Comparison of ENCODE assay signal across 13 cellular contexts in genomic region chr2:238102865-238103264, GRCh38. TPM values are rescaled to one million over a fixed set of nuclear protein-coding genes. Genes with fewer than 3 reads are reported as not detected.
A peak's percentile ranks its signal among the peaks of the same experiment; 100 is the strongest.
DNase-seq lines count a peak whose midpoint lies in the region; ATAC-seq and TF ChIP-seq lines count a peak whose summit lies in the region.
"Had no signal": no experiment of that assay in that cellular context is flagged by ENCODE, and none has a peak within 500 bp of the region (broad histone marks: within the 10 kb centered on the region; RNA-seq: fewer than 3 reads in every experiment).

No MANE protein-coding gene starts in this region.

- no peaks in the 10 kb centered on the region for H3K4me1 ChIP-seq in RWPE2 (ENCODE audit: insufficient read depth, poor library complexity, severe bottlenecking)
- H3K4me1 ChIP-seq in stomach = peaks cover 0 to 36% (median 13%) of the 10 kb centered on the region in 4 donors

- no peak for TF ChIP-seq CTCF in RWPE2 (IDR thresholded peaks at IDR 0.05; ENCODE audit: poor library complexity, severe bottlenecking)
- no peak for TF ChIP-seq CTCF in stomach (IDR thresholded peaks at IDR 0.05)

- CTCF ChIA-PET in activated naive CD4-positive, alpha-beta T cell treated with anti-CD3 and anti-CD28 coated beads, Interleukin-2, amount 10 ng/mL, durations not matched to agents 7 days and 5 days (lab: Charles Lee) = no interaction called here

- no peak overlapping the region for H3K4me3 Mint-ChIP-seq in activated naive CD4-positive, alpha-beta T cell treated with anti-CD3 and anti-CD28 coated beads, Interleukin-2, amount 10 ng/mL, durations not matched to agents 7 days and 5 days
- H3K4me3 Mint-ChIP-seq in activated CD4-positive, alpha-beta T cell treated with anti-CD3 and anti-CD28 coated beads, Interleukin-2, amount 10 ng/mL, durations not matched to agents 24 days and 14 days = no peak overlapping the region
- H3K4me3 Mint-ChIP-seq: CD8-positive, alpha-beta memory T cell had no signal

- no peaks in the 10 kb centered on the region for H3K9me3 Mint-ChIP-seq in activated naive CD4-positive, alpha-beta T cell treated with anti-CD3 and anti-CD28 coated beads, Interleukin-2, amount 10 ng/mL, durations not matched to agents 7 days and 5 days
- no peaks in the 10 kb centered on the region for H3K9me3 Mint-ChIP-seq in activated CD4-positive, alpha-beta T cell treated with anti-CD3 and anti-CD28 coated beads, Interleukin-2, amount 10 ng/mL, durations not matched to agents 24 days and 14 days
- H3K9me3 Mint-ChIP-seq: CD8-positive, alpha-beta memory T cell had no signal

- TF ChIP-seq POLR2A in stomach (IDR thresholded peaks at IDR 0.05) = no peak

- H3K36me3 ChIP-seq in RWPE2 (ENCODE audit: low read depth) = no peaks in the 10 kb centered on the region
- no peaks in the 10 kb centered on the region for H3K36me3 ChIP-seq in stomach

- no peaks in the 10 kb centered on the region for H3K36me3 Mint-ChIP-seq in activated naive CD4-positive, alpha-beta T cell treated with anti-CD3 and anti-CD28 coated beads, Interleukin-2, amount 10 ng/mL, durations not matched to agents 7 days and 5 days
- H3K36me3 Mint-ChIP-seq in activated CD4-positive, alpha-beta T cell treated with anti-CD3 and anti-CD28 coated beads, Interleukin-2, amount 10 ng/mL, durations not matched to agents 24 days and 14 days (ENCODE audit: low read depth) = peaks cover 5% of the 10 kb centered on the region
- H3K36me3 Mint-ChIP-seq: CD8-positive, alpha-beta memory T cell had no signal

- H3K4me3 ChIP-seq in RWPE2 (ENCODE audit: severe bottlenecking) (no peak overlapping the region), stomach (no peak overlapping the region)
- H3K4me3 ChIP-seq: GM23248, K562 had no signal

- DNase-seq in activated naive CD4-positive, alpha-beta T cell treated with anti-CD3 and anti-CD28 coated beads, Interleukin-2, amount 10 ng/mL, durations not matched to agents 7 days and 5 days = peak; percentile 14
- DNase-seq in activated naive CD4-positive, alpha-beta T cell treated with anti-CD3 and anti-CD28 coated beads, Interleukin-2, amount 50 U/mL, for 16 hours = no peak
- DNase-seq in RWPE2 (ENCODE audit: low spot score) = peak; percentile 29
- DNase-seq in left lobe of liver (ENCODE audit: low spot score) = peak; percentile 33
- DNase-seq in stomach = peak; percentile 10
- DNase-seq in activated CD4-positive, alpha-beta T cell treated with anti-CD3 and anti-CD28 coated beads, Interleukin-2, amount 10 ng/mL, durations not matched to agents 24 days and 14 days = no peak
- DNase-seq: ACHN; CD8-positive, alpha-beta memory T cell; GM23248; NCI-H1436; NCI-H2081 treated with DMSO at 0.1 percent for 48 hours had no signal

- no peaks in the 10 kb centered on the region for H3K9me3 ChIP-seq in RWPE2 (ENCODE audit: severe bottlenecking)
- no peaks in the 10 kb centered on the region for H3K9me3 ChIP-seq in stomach

- H3K27ac Mint-ChIP-seq in activated naive CD4-positive, alpha-beta T cell treated with anti-CD3 and anti-CD28 coated beads, Interleukin-2, amount 10 ng/mL, durations not matched to agents 7 days and 5 days = no peak overlapping the region
- no peak overlapping the region for H3K27ac Mint-ChIP-seq in activated CD4-positive, alpha-beta T cell treated with anti-CD3 and anti-CD28 coated beads, Interleukin-2, amount 10 ng/mL, durations not matched to agents 24 days and 14 days
- H3K27ac Mint-ChIP-seq: CD8-positive, alpha-beta memory T cell had no signal

- TF ChIP-seq EP300 in stomach (IDR thresholded peaks at IDR 0.05) = no peak

- intact Hi-C loops in stomach (cut with DNase I; ENCODE audit: low total_unique reads) = no loop called here
- intact Hi-C loops in activated CD4-positive, alpha-beta T cell treated with anti-CD3 and anti-CD28 coated beads, Interleukin-2, amount 10 ng/mL, durations not matched to agents 24 days and 14 days (cut with micrococcal nuclease) = no loop called here

- H3K4me1 Mint-ChIP-seq in activated naive CD4-positive, alpha-beta T cell treated with anti-CD3 and anti-CD28 coated beads, Interleukin-2, amount 10 ng/mL, durations not matched to agents 7 days and 5 days = peaks cover 6% of the 10 kb centered on the region
- H3K4me1 Mint-ChIP-seq in activated CD4-positive, alpha-beta T cell treated with anti-CD3 and anti-CD28 coated beads, Interleukin-2, amount 10 ng/mL, durations not matched to agents 24 days and 14 days = peaks cover 8% of the 10 kb centered on the region

- H3K27me3 ChIP-seq in RWPE2 (ENCODE audit: insufficient read depth, poor library complexity, severe bottlenecking) (no peaks in the 10 kb centered on the region), stomach (peaks cover 0 to 9% (median 0%) of the 10 kb centered on the region in 3 donors)

- H3K27me3 Mint-ChIP-seq in activated naive CD4-positive, alpha-beta T cell treated with anti-CD3 and anti-CD28 coated beads, Interleukin-2, amount 10 ng/mL, durations not matched to agents 7 days and 5 days = peaks cover 4% of the 10 kb centered on the region
- H3K27me3 Mint-ChIP-seq in activated CD4-positive, alpha-beta T cell treated with anti-CD3 and anti-CD28 coated beads, Interleukin-2, amount 10 ng/mL, durations not matched to agents 24 days and 14 days = no peaks in the 10 kb centered on the region
- H3K27me3 Mint-ChIP-seq: CD8-positive, alpha-beta memory T cell had no signal

- no peak overlapping the region for H3K27ac ChIP-seq in RWPE2 (ENCODE audit: poor library complexity, severe bottlenecking)
- H3K27ac ChIP-seq in stomach = no peak overlapping the region
- H3K27ac ChIP-seq: GM23248 had no signal

- ATAC-seq in RWPE2 (ENCODE audit: low read depth) (no peak), left lobe of liver (no peak), HG02970 (IDR thresholded peaks at IDR 0.05; ENCODE audit: low FRiP score, unreplicated experiment) (no peak)
- ATAC-seq: K562 had no signal

- 84 to 91% (median 86%) methylated on average over 10 of the region's 10 CpGs for WGBS in stomach, 5 donors

RNA-seq across cellular contexts. Expression of gene ESPNL, which starts 2.7 kb away (rescaled TPM):
- total RNA-seq in left lobe of liver (1.7 TPM), stomach (1 to 10 TPM in 1 of 5 donors, under 1 TPM in 1, not detected in 3; 0.73 to 1.3 TPM)
- polyA plus RNA-seq in stomach = under 1 TPM; 0.05 to 0.31 (median 0.25) TPM
- 0.07 and 0.26 TPM in 2 replicates for total RNA-seq in activated CD4-positive, alpha-beta T cell treated with anti-CD3 and anti-CD28 coated beads, Interleukin-2, amount 10 ng/mL, durations not matched to agents 24 days and 14 days
- total RNA-seq: CD8-positive, alpha-beta memory T cell had no signal
- polyA plus RNA-seq: CD8-positive, alpha-beta memory T cell had no signal

RNA-seq across cellular contexts. Expression of gene KLHL30, which starts 35.6 kb away (rescaled TPM):
- total RNA-seq in left lobe of liver (0.10 TPM), stomach (1 to 10 TPM in 2 of 5 donors, under 1 TPM in 1, not detected in 2; 0.29 to 1.7 (median 1.3) TPM)
- polyA plus RNA-seq in stomach = under 1 TPM; 0.06 to 0.46 (median 0.15) TPM
- not detected in 2 replicates for total RNA-seq in activated CD4-positive, alpha-beta T cell treated with anti-CD3 and anti-CD28 coated beads, Interleukin-2, amount 10 ng/mL, durations not matched to agents 24 days and 14 days
- total RNA-seq: CD8-positive, alpha-beta memory T cell had no signal
- polyA plus RNA-seq: CD8-positive, alpha-beta memory T cell; K562 had no signal

RNA-seq across cellular contexts. Expression of gene SCLY, which starts 42.1 kb away (rescaled TPM):
- 40.6 TPM for total RNA-seq in left lobe of liver
- total RNA-seq in stomach = 10 to 100 TPM in 4 of 5 donors, 1 to 10 TPM in 1; 7.2 to 12.8 (median 12.1) TPM
- polyA plus RNA-seq in stomach = 10 to 100 TPM in 1 of 3 donors, 1 to 10 TPM in 2; 5.4 to 11.3 (median 9.9) TPM
- 109 TPM in 2 replicates for total RNA-seq in activated CD4-positive, alpha-beta T cell treated with anti-CD3 and anti-CD28 coated beads, Interleukin-2, amount 10 ng/mL, durations not matched to agents 24 days and 14 days

RNA-seq across cellular contexts. Expression of gene ERFE, which starts 55.9 kb away (rescaled TPM):
- total RNA-seq in left lobe of liver (not detected), stomach (1 to 10 TPM in 1 of 5 donors, under 1 TPM in 1, not detected in 3; 0.89 to 1.1 TPM)
- under 1 TPM in 2 of 3 donors, not detected in 1; 0.13 to 0.75 TPM for polyA plus RNA-seq in stomach
- 0.24 and 0.37 TPM in 2 replicates for total RNA-seq in activated CD4-positive, alpha-beta T cell treated with anti-CD3 and anti-CD28 coated beads, Interleukin-2, amount 10 ng/mL, durations not matched to agents 24 days and 14 days
- polyA plus RNA-seq: CD8-positive, alpha-beta memory T cell had no signal

Comparison
In these comparisons a context has a peak if more than half of its experiments do, and no peak if none do; other contexts are left out.
1. DNase-seq: peak in activated naive CD4-positive, alpha-beta T cell treated with anti-CD3 and anti-CD28 coated beads, Interleukin-2, amount 10 ng/mL, durations not matched to agents 7 days and 5 days (single experiment), RWPE2 (single experiment), left lobe of liver (single experiment) and stomach (single experiment); none in activated naive CD4-positive, alpha-beta T cell treated with anti-CD3 and anti-CD28 coated beads, Interleukin-2, amount 50 U/mL, for 16 hours (single experiment) and activated CD4-positive, alpha-beta T cell treated with anti-CD3 and anti-CD28 coated beads, Interleukin-2, amount 10 ng/mL, durations not matched to agents 24 days and 14 days (single experiment).